ENCODE assay signal across 8 cellular contexts in the genomic region with DNA sequence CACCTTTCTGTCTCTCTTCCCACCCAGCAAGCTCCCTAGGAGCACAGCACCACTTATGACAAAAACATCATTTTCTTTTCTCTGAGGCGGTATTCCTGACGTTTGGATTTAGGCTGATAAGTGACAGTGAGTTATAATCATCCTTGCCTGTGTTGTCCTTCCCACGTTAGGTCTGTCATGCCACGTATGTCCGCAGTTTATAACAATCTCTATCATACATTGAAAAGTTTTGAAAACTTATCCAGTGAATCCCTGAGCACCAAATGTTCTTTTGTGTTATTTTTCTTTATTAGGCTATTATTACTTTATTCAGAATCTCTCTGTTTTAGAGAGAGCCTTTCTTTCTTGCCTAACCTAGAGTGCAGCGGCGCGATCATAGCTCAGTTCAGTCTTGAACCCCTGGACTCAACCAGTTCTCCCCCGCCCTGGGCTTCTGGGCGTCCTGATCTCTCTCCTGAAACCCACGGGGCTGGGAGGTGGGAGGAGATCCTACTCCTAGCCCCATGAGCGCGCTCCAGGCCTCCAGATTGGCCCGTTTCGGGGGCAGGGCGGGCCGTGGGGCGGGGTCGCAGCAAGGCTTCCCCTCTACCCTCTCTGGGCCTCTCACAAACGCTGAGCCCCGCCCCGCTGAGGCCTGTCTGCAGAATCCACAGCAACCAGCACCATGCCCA. TPM values are rescaled to one million over a fixed set of nuclear protein-coding genes. Genes with fewer than 3 reads are reported as not detected.
A peak's percentile ranks its signal among the peaks of the same experiment; 100 is the strongest.
DNase-seq lines count a peak whose midpoint lies in the region; ATAC-seq and TF ChIP-seq lines count a peak whose summit lies in the region.

A gene (plus strand): TSS at position 606 of the 671 bp plus-strand sequence. CDS start 59 bp downstream, at position 665.

- H3K4ac ChIP-seq in mesenchymal stem cell (ENCODE audit: low read depth in 1 of 2, low read length in 2 of 2) = peak within 1 kb of the TSS; percentile 17 to 91

- peaks cover 32% of the 10 kb centered on the region for H3K4me1 Mint-ChIP-seq in activated CD8-positive, alpha-beta T cell treated with anti-CD3 and anti-CD28 coated beads, Interleukin-2, amount 10 ng/mL, durations not matched to agents 7 days and 5 days (ENCODE audit: low read depth)

- DNase-seq in GM12865 (ENCODE audit: low read depth) = peak; percentile 43
- peak; percentile 45 for DNase-seq in NCI-H345 (lab: John Stamatoyannopoulos, UW)
- peak; percentile 81 for DNase-seq in activated CD8-positive, alpha-beta T cell treated with anti-CD3 and anti-CD28 coated beads, Interleukin-2, amount 10 ng/mL, durations not matched to agents 7 days and 5 days
- peak; percentile 84 for DNase-seq in effector CD8-positive, alpha-beta T cell (lab: John Stamatoyannopoulos, UW)
- DNase-seq in mesenchymal stem cell = peak; percentile 91
- DNase-seq in stimulated activated CD4-positive, alpha-beta T cell treated with anti-CD3 and anti-CD28 coated beads, TNF-alpha, amount 100 ng/mL, for 4 hours (ENCODE audit: low read depth in 3 of 3) = peak; percentile 60 to 66 (median 63)
- DNase-seq in RWPE1 (ENCODE audit: low spot score) = no peak

- POLR2A ChIA-PET in activated CD8-positive, alpha-beta T cell treated with anti-CD3 and anti-CD28 coated beads, Interleukin-2, amount 10 ng/mL, durations not matched to agents 7 days and 5 days (lab: Charles Lee) = interaction anchor here (0.6 kb wide), 1 partner anchor 20 kb away, joined by 3 read pairs; a partner anchor contains a TSS
- POLR2A ChIA-PET in RWPE1 (lab: Yijun Ruan, JAX; ENCODE audit: low non-redundant PET) = no interaction called here

- no peak within 1 kb of the TSS for H2AK5ac ChIP-seq in mesenchymal stem cell (ENCODE audit: low read length, severe bottlenecking)

- TF ChIP-seq CTCF in GM12865 (IDR thresholded peaks at IDR 0.05; ENCODE audit: insufficient read depth, low read depth, low read length, missing control alignments) (no peak), RWPE1 (conservative IDR thresholded peaks at IDR 0.05; ENCODE audit: low read depth) (no peak)

- H3K36me3 Mint-ChIP-seq in activated CD8-positive, alpha-beta T cell treated with anti-CD3 and anti-CD28 coated beads, Interleukin-2, amount 10 ng/mL, durations not matched to agents 7 days and 5 days (ENCODE audit: low read depth) = no peaks in the 10 kb centered on the region

- peaks cover 1% of the 10 kb centered on the region for H3K79me1 ChIP-seq in mesenchymal stem cell (replicated peaks; ENCODE audit: low read length, poor library complexity, severe bottlenecking)

- CTCF ChIA-PET in activated CD8-positive, alpha-beta T cell treated with anti-CD3 and anti-CD28 coated beads, Interleukin-2, amount 10 ng/mL, durations not matched to agents 7 days and 5 days (lab: Charles Lee) = interaction anchor here (0.9 to 1.8 kb wide), 4 partner anchors 26 to 317 kb away, joined by 3 to 13 read pairs (median 4); a partner anchor contains a TSS
- CTCF ChIA-PET in RWPE1 (lab: Yijun Ruan, JAX) = interaction anchor here (0.5 kb wide), 1 partner anchor 18 kb away, joined by 5 read pairs; no protein-coding TSS in a partner anchor

- no peaks in the 10 kb centered on the region for H3K27me3 ChIP-seq in mesenchymal stem cell (ENCODE audit: control insufficient read depth in 1 of 2, insufficient read depth in 1 of 2, low read length in 2 of 2)

- H3K4me2 ChIP-seq in mesenchymal stem cell (ENCODE audit: low read length, poor library complexity, severe bottlenecking) = peak within 1 kb of the TSS; percentile 73

- no peaks in the 10 kb centered on the region for H3K9me3 ChIP-seq in mesenchymal stem cell (ENCODE audit: control insufficient read depth, low read length)

- H2BK12ac ChIP-seq in mesenchymal stem cell (ENCODE audit: low read length in 2 of 2) = peak within 1 kb of the TSS; percentile 56 to 84

- peaks cover 9% of the 10 kb centered on the region for H3K4me1 ChIP-seq in mesenchymal stem cell (ENCODE audit: control insufficient read depth, insufficient read depth, low read depth, low read length)

- H3K4me3 Mint-ChIP-seq in activated CD8-positive, alpha-beta T cell treated with anti-CD3 and anti-CD28 coated beads, Interleukin-2, amount 10 ng/mL, durations not matched to agents 7 days and 5 days = peak within 1 kb of the TSS; percentile 72

- H4K8ac ChIP-seq in mesenchymal stem cell (ENCODE audit: low read length) = peak within 1 kb of the TSS; percentile 60

- ATAC-seq in HG02642 (IDR thresholded peaks at IDR 0.05; ENCODE audit: poor library complexity, unreplicated experiment) = peak; percentile 97
- peak; percentile 97 for ATAC-seq in activated CD8-positive, alpha-beta T cell treated with anti-CD3 and anti-CD28 coated beads, Interleukin-2, amount 10 ng/mL, durations not matched to agents 7 days and 5 days

- H3K27ac ChIP-seq in mesenchymal stem cell (ENCODE audit: low read length, poor library complexity, severe bottlenecking) = no peak within 1 kb of the TSS
- no peak within 1 kb of the TSS for H3K27ac ChIP-seq in RWPE1

- H2BK5ac ChIP-seq in mesenchymal stem cell (ENCODE audit: low read depth, low read length, poor library complexity, severe bottlenecking) = no peak within 1 kb of the TSS

- H4K91ac ChIP-seq in mesenchymal stem cell (ENCODE audit: low read length) = peak within 1 kb of the TSS; percentile 50

- H3K27me3 Mint-ChIP-seq in activated CD8-positive, alpha-beta T cell treated with anti-CD3 and anti-CD28 coated beads, Interleukin-2, amount 10 ng/mL, durations not matched to agents 7 days and 5 days (ENCODE audit: low read depth) = no peaks in the 10 kb centered on the region

- H3K27ac Mint-ChIP-seq in activated CD8-positive, alpha-beta T cell treated with anti-CD3 and anti-CD28 coated beads, Interleukin-2, amount 10 ng/mL, durations not matched to agents 7 days and 5 days = no peak within 1 kb of the TSS

- H3K9ac ChIP-seq in mesenchymal stem cell (ENCODE audit: low read length) = peak within 1 kb of the TSS; percentile 84

- H3K9me3 Mint-ChIP-seq in activated CD8-positive, alpha-beta T cell treated with anti-CD3 and anti-CD28 coated beads, Interleukin-2, amount 10 ng/mL, durations not matched to agents 7 days and 5 days (ENCODE audit: insufficient read depth) = no peaks in the 10 kb centered on the region

- H3K18ac ChIP-seq in mesenchymal stem cell (ENCODE audit: low read depth in 1 of 2, low read length in 2 of 2) = peak within 1 kb of the TSS in 1 of 2 experiments; percentile 80

- H3K23ac ChIP-seq in mesenchymal stem cell (ENCODE audit: low read length in 2 of 2) = no peak within 1 kb of the TSS

- 28% methylated on average over 14 of the region's 22 CpGs for WGBS in mesenchymal stem cell

- H2AFZ ChIP-seq in mesenchymal stem cell (ENCODE audit: low read depth, low read length) = peak within 1 kb of the TSS; percentile 73

- H3K14ac ChIP-seq in mesenchymal stem cell (ENCODE audit: low read length in 2 of 2) = no peak within 1 kb of the TSS

- H3K4me3 ChIP-seq in GM12865 (ENCODE audit: low read depth, low read length) = no peak within 1 kb of the TSS
- peak within 1 kb of the TSS; percentile 63 to 85 for H3K4me3 ChIP-seq in mesenchymal stem cell (ENCODE audit: insufficient read depth in 1 of 2, low read depth in 1 of 2, low read length in 2 of 2)

- H2BK15ac ChIP-seq in mesenchymal stem cell (ENCODE audit: low read depth, poor library complexity, severe bottlenecking) = no peak within 1 kb of the TSS

- H3K36me3 ChIP-seq in mesenchymal stem cell (ENCODE audit: control insufficient read depth in 1 of 2, insufficient read depth in 2 of 2, low read depth in 1 of 2, low read length in 2 of 2) = peaks cover 0 to 16% of the 10 kb centered on the region in 2 experiments

- peak within 1 kb of the TSS; percentile 49 for H2BK120ac ChIP-seq in mesenchymal stem cell (ENCODE audit: low read depth, low read length)

RNA-seq across cellular contexts. Expression of the gene that starts here (rescaled TPM):
- 10 to 100 TPM; 18.2 to 19.3 TPM for total RNA-seq in activated CD8-positive, alpha-beta T cell treated with anti-CD3 and anti-CD28 coated beads, Interleukin-2, amount 10 ng/mL, durations not matched to agents 7 days and 5 days
- polyA plus RNA-seq in mesenchymal stem cell (2013, experiment 1 of 2) = 75.2 TPM
- 70.3 TPM for polyA plus RNA-seq in mesenchymal stem cell (2013, experiment 2 of 2)
